ENCODE assay signal across 15 cellular contexts in genomic region chr16:67915831-67916723, GRCh38. TPM values are rescaled to one million over a fixed set of nuclear protein-coding genes. Genes with fewer than 3 reads are reported as not detected.
A peak's percentile ranks its signal among the peaks of the same experiment; 100 is the strongest.
DNase-seq lines count a peak whose midpoint lies in the region; ATAC-seq and TF ChIP-seq lines count a peak whose summit lies in the region.
"Had no signal": no experiment of that assay in that cellular context is flagged by ENCODE, and none has a peak within 500 bp of the region (broad histone marks: within the 10 kb centered on the region; RNA-seq: fewer than 3 reads in every experiment).

No MANE protein-coding gene starts in this region.

- no peaks in the 10 kb centered on the region for H3K36me3 Mint-ChIP-seq in activated CD4-positive, alpha-beta memory T cell treated with anti-CD3 and anti-CD28 coated beads, Interleukin-2, amount 10 ng/mL, durations not matched to agents 7 days and 5 days (ENCODE audit: low read depth)
- peaks cover 1% of the 10 kb centered on the region for H3K36me3 Mint-ChIP-seq in activated CD4-positive, alpha-beta memory T cell treated with anti-CD3 and anti-CD28 coated beads for 36 hours
- H3K36me3 Mint-ChIP-seq in T-helper 17 cell (ENCODE audit: low read depth): peaks cover 2% of the 10 kb centered on the region
- H3K36me3 Mint-ChIP-seq in glutamatergic neuron (ENCODE audit: unreplicated experiment): no peaks in the 10 kb centered on the region
- H3K36me3 Mint-ChIP-seq in stimulated activated memory B cell treated with anti-CD40 and anti-IgM and Interleukin-4, amounts not matched to agents 10 μg/mL and 1 μg/mL and 100 μg/mL, for 72 hours: peaks cover 35% of the 10 kb centered on the region

- intact Hi-C loops in activated CD4-positive, alpha-beta memory T cell treated with anti-CD3 and anti-CD28 coated beads for 36 hours (cut with micrococcal nuclease): no loop called here

- POLR2A ChIA-PET in activated CD4-positive, alpha-beta memory T cell treated with anti-CD3 and anti-CD28 coated beads, Interleukin-2, amount 10 ng/mL, durations not matched to agents 7 days and 5 days (lab: Charles Lee): interaction anchor here (0.7 to 3.2 kb wide), 2 partner anchors 20 to 668 kb away, joined by 3 to 13 read pairs; partner anchors contain the start of gene PSMB10
- POLR2A ChIA-PET in activated CD4-positive, alpha-beta memory T cell treated with anti-CD3 and anti-CD28 coated beads for 36 hours (lab: Charles Lee): interaction anchor here (0.6 kb wide), 1 partner anchor 32 kb away, joined by 5 read pairs; the partner anchor contains the start of gene NRN1L

- CTCF ChIA-PET in activated CD4-positive, alpha-beta memory T cell treated with anti-CD3 and anti-CD28 coated beads, Interleukin-2, amount 10 ng/mL, durations not matched to agents 7 days and 5 days (lab: Charles Lee): interaction anchor here (1.3 kb wide), 1 partner anchor 12 kb away, joined by 4 read pairs; no protein-coding TSS in a partner anchor
- CTCF ChIA-PET in activated CD4-positive, alpha-beta memory T cell treated with anti-CD3 and anti-CD28 coated beads for 36 hours (lab: Charles Lee): interaction anchor here (1.5 to 1.7 kb wide), 2 partner anchors 12 to 32 kb away, joined by 5 read pairs; partner anchors contain the start of gene NRN1L

- no peaks in the 10 kb centered on the region for H3K27me3 Mint-ChIP-seq in activated CD4-positive, alpha-beta memory T cell treated with anti-CD3 and anti-CD28 coated beads, Interleukin-2, amount 10 ng/mL, durations not matched to agents 7 days and 5 days
- H3K27me3 Mint-ChIP-seq in activated CD4-positive, alpha-beta memory T cell treated with anti-CD3 and anti-CD28 coated beads for 36 hours: no peaks in the 10 kb centered on the region
- H3K27me3 Mint-ChIP-seq in T-helper 17 cell (no peaks in the 10 kb centered on the region), glutamatergic neuron (ENCODE audit: unreplicated experiment) (peaks cover 3% of the 10 kb centered on the region)
- H3K27me3 Mint-ChIP-seq in stimulated activated memory B cell treated with anti-CD40 and anti-IgM and Interleukin-4, amounts not matched to agents 10 μg/mL and 1 μg/mL and 100 μg/mL, for 72 hours: no peaks in the 10 kb centered on the region

- no peaks in the 10 kb centered on the region for H3K9me3 Mint-ChIP-seq in activated CD4-positive, alpha-beta memory T cell treated with anti-CD3 and anti-CD28 coated beads, Interleukin-2, amount 10 ng/mL, durations not matched to agents 7 days and 5 days
- H3K9me3 Mint-ChIP-seq in activated CD4-positive, alpha-beta memory T cell treated with anti-CD3 and anti-CD28 coated beads for 36 hours: no peaks in the 10 kb centered on the region
- H3K9me3 Mint-ChIP-seq in glutamatergic neuron (ENCODE audit: unreplicated experiment): peaks cover 5% of the 10 kb centered on the region
- H3K9me3 Mint-ChIP-seq in stimulated activated memory B cell treated with anti-CD40 and anti-IgM and Interleukin-4, amounts not matched to agents 10 μg/mL and 1 μg/mL and 100 μg/mL, for 72 hours: no peaks in the 10 kb centered on the region

- no peak for ATAC-seq in T-helper 17 cell
- ATAC-seq in stimulated activated memory B cell treated with anti-CD40 and anti-IgM and Interleukin-4, amounts not matched to agents 10 μg/mL and 1 μg/mL and 100 μg/mL, for 72 hours: no peak
- ATAC-seq in GM21447 (IDR thresholded peaks at IDR 0.05; ENCODE audit: unreplicated experiment): no peak

- H3K4me1 Mint-ChIP-seq in activated CD4-positive, alpha-beta memory T cell treated with anti-CD3 and anti-CD28 coated beads, Interleukin-2, amount 10 ng/mL, durations not matched to agents 7 days and 5 days: peaks cover 21% of the 10 kb centered on the region
- H3K4me1 Mint-ChIP-seq in activated CD4-positive, alpha-beta memory T cell treated with anti-CD3 and anti-CD28 coated beads for 36 hours (ENCODE audit: low read depth): peaks cover 22% of the 10 kb centered on the region
- H3K4me1 Mint-ChIP-seq in T-helper 17 cell (peaks cover 28% of the 10 kb centered on the region), glutamatergic neuron (ENCODE audit: low read depth, unreplicated experiment) (peaks cover 16% of the 10 kb centered on the region)
- H3K4me1 Mint-ChIP-seq in stimulated activated memory B cell treated with anti-CD40 and anti-IgM and Interleukin-4, amounts not matched to agents 10 μg/mL and 1 μg/mL and 100 μg/mL, for 72 hours: peaks cover 29% of the 10 kb centered on the region

- peak overlapping the region; percentile 29 for H3K27ac Mint-ChIP-seq in activated CD4-positive, alpha-beta memory T cell treated with anti-CD3 and anti-CD28 coated beads, Interleukin-2, amount 10 ng/mL, durations not matched to agents 7 days and 5 days
- H3K27ac Mint-ChIP-seq in activated CD4-positive, alpha-beta memory T cell treated with anti-CD3 and anti-CD28 coated beads for 36 hours: no peak overlapping the region
- peak overlapping the region; percentile 41 for H3K27ac Mint-ChIP-seq in T-helper 17 cell
- H3K27ac Mint-ChIP-seq in glutamatergic neuron (ENCODE audit: unreplicated experiment): peak overlapping the region; percentile 43
- H3K27ac Mint-ChIP-seq in stimulated activated memory B cell treated with anti-CD40 and anti-IgM and Interleukin-4, amounts not matched to agents 10 μg/mL and 1 μg/mL and 100 μg/mL, for 72 hours: peak overlapping the region; percentile 16

- no peaks in the 10 kb centered on the region for H3K9me3 ChIP-seq in T-helper 17 cell (ENCODE audit: control insufficient read depth, low read length, poor library complexity, severe bottlenecking)

- H3K4me3 Mint-ChIP-seq in activated CD4-positive, alpha-beta memory T cell treated with anti-CD3 and anti-CD28 coated beads, Interleukin-2, amount 10 ng/mL, durations not matched to agents 7 days and 5 days: no peak overlapping the region
- no peak overlapping the region for H3K4me3 Mint-ChIP-seq in activated CD4-positive, alpha-beta memory T cell treated with anti-CD3 and anti-CD28 coated beads for 36 hours
- H3K4me3 Mint-ChIP-seq in T-helper 17 cell (no peak overlapping the region), glutamatergic neuron (ENCODE audit: unreplicated experiment) (no peak overlapping the region)
- H3K4me3 Mint-ChIP-seq in stimulated activated memory B cell treated with anti-CD40 and anti-IgM and Interleukin-4, amounts not matched to agents 10 μg/mL and 1 μg/mL and 100 μg/mL, for 72 hours: no peak overlapping the region

- TF ChIP-seq CTCF in glutamatergic neuron (IDR thresholded peaks at IDR 0.05; ENCODE audit: partially characterized antibody, unreplicated experiment): no peak

- no peak for DNase-seq in activated CD4-positive, alpha-beta memory T cell treated with anti-CD3 and anti-CD28 coated beads, Interleukin-2, amount 10 ng/mL, durations not matched to agents 7 days and 5 days
- DNase-seq in activated CD4-positive, alpha-beta memory T cell treated with anti-CD3 and anti-CD28 coated beads for 36 hours: no peak
- DNase-seq in T-helper 17 cell (no peak), glutamatergic neuron (no peak), hypothalamus (lab: John Stamatoyannopoulos, UW) (no peak), SW480 (ENCODE audit: low spot score) (no peak)
- DNase-seq: activated naive CD4-positive, alpha-beta T cell; DMS79; foreskin melanocyte; H7; KBM-7; NCI-H187; NK-92 treated with Interleukin-12 subunit alpha and Interleukin-12 subunit beta, amount 100 ng/mL, for 24 hours had no signal

RNA-seq across cellular contexts. Expression of gene CTRL, which starts 15.6 kb away (rescaled TPM):
- 1 to 10 TPM; 4.5 to 5.0 TPM for total RNA-seq in activated CD4-positive, alpha-beta memory T cell treated with anti-CD3 and anti-CD28 coated beads, Interleukin-2, amount 10 ng/mL, durations not matched to agents 7 days and 5 days
- 1 to 10 TPM; 2.9 to 3.1 TPM for total RNA-seq in activated CD4-positive, alpha-beta memory T cell treated with anti-CD3 and anti-CD28 coated beads for 36 hours
- total RNA-seq in T-helper 17 cell (1 to 10 TPM; 6.7 to 8.4 TPM), glutamatergic neuron (ENCODE audit: unreplicated experiment) (2.8 TPM)

RNA-seq across cellular contexts. Expression of gene PSMB10, which starts 20.6 kb away (rescaled TPM):
- total RNA-seq in activated CD4-positive, alpha-beta memory T cell treated with anti-CD3 and anti-CD28 coated beads, Interleukin-2, amount 10 ng/mL, durations not matched to agents 7 days and 5 days: 100 to 1,000 TPM; 236 to 241 TPM
- 100 to 1,000 TPM; 185 to 193 TPM for total RNA-seq in activated CD4-positive, alpha-beta memory T cell treated with anti-CD3 and anti-CD28 coated beads for 36 hours
- total RNA-seq in T-helper 17 cell (100 to 1,000 TPM in 1 of 2 donors, 10 to 100 TPM in 1; 93.7 to 119 TPM), glutamatergic neuron (ENCODE audit: unreplicated experiment) (11.0 TPM)

RNA-seq across cellular contexts. Expression of gene PSKH1, which starts 23.0 kb away (rescaled TPM):
- total RNA-seq in activated CD4-positive, alpha-beta memory T cell treated with anti-CD3 and anti-CD28 coated beads, Interleukin-2, amount 10 ng/mL, durations not matched to agents 7 days and 5 days: 10 to 100 TPM; 19.0 TPM
- 10 to 100 TPM in 1 of 2 experiments, 1 to 10 TPM in 1; 10.0 to 11.7 TPM for total RNA-seq in activated CD4-positive, alpha-beta memory T cell treated with anti-CD3 and anti-CD28 coated beads for 36 hours
- total RNA-seq in T-helper 17 cell (10 to 100 TPM; 14.5 to 15.5 TPM), glutamatergic neuron (ENCODE audit: unreplicated experiment) (27.9 TPM)

RNA-seq across cellular contexts. Expression of gene LCAT, which starts 27.8 kb away (rescaled TPM):
- total RNA-seq in activated CD4-positive, alpha-beta memory T cell treated with anti-CD3 and anti-CD28 coated beads, Interleukin-2, amount 10 ng/mL, durations not matched to agents 7 days and 5 days: 10 to 100 TPM; 10.7 to 14.8 TPM
- 10 to 100 TPM; 10.1 to 10.7 TPM for total RNA-seq in activated CD4-positive, alpha-beta memory T cell treated with anti-CD3 and anti-CD28 coated beads for 36 hours
- total RNA-seq in T-helper 17 cell (1 to 10 TPM; 4.6 to 5.7 TPM), glutamatergic neuron (ENCODE audit: unreplicated experiment) (8.7 TPM)

RNA-seq across cellular contexts. Expression of gene NRN1L, which starts 31.4 kb away (rescaled TPM):
- 1 to 10 TPM in 1 of 2 experiments, under 1 TPM in 1; 0.76 to 1.3 TPM for total RNA-seq in activated CD4-positive, alpha-beta memory T cell treated with anti-CD3 and anti-CD28 coated beads, Interleukin-2, amount 10 ng/mL, durations not matched to agents 7 days and 5 days
- total RNA-seq in activated CD4-positive, alpha-beta memory T cell treated with anti-CD3 and anti-CD28 coated beads for 36 hours: under 1 TPM in 1 of 2 experiments, not detected in 1; 0.76 TPM
- 1 to 10 TPM; 2.5 to 2.6 TPM for total RNA-seq in T-helper 17 cell
- total RNA-seq in glutamatergic neuron (ENCODE audit: unreplicated experiment): 1.0 TPM
